8 cellular contexts compared by ENCODE assay signal in the genomic region with DNA sequence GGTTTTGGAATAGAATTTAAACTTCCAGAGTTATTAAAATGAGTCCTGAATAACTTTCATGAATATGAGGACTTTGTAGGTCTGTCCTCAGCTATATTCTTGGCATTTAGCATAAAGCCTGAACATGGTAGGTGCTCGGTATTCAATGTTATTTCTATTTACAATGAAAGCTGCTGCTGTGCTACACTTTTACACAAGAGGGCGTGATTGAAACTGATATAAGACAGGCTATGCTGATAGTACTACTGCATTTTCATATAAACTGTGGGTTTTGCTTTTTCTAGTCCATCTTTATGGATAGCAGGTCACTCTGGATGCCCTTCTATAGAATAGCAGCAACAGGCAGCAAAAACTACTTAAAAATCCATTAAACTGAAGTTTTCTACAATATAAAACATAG. TPM values are rescaled to one million over a fixed set of nuclear protein-coding genes. Genes with fewer than 3 reads are reported as not detected.
DNase-seq lines count a peak whose midpoint lies in the region; ATAC-seq and TF ChIP-seq lines count a peak whose summit lies in the region.
"Had no signal": no experiment of that assay in that cellular context is flagged by ENCODE, and none has a peak within 500 bp of the region (broad histone marks: within the 10 kb centered on the region; RNA-seq: fewer than 3 reads in every experiment).

No MANE protein-coding gene starts in this region.

- peaks cover 0 to 2% (median 0%) of the 10 kb centered on the region in 7 donors for H3K9me3 Mint-ChIP-seq in CD14-positive monocyte

- peak; percentile 47 for TF ChIP-seq RAD21 in neural cell (conservative IDR thresholded peaks at IDR 0.05)

- no peaks in the 10 kb centered on the region for H3K27me3 ChIP-seq in neural cell (ENCODE audit: insufficient read depth, low read depth, low read length)

- H3K79me2 ChIP-seq in neural cell (replicated peaks; ENCODE audit: insufficient read depth, low read length): no peaks in the 10 kb centered on the region

- H3K36me3 ChIP-seq in neural cell (ENCODE audit: insufficient read depth, low read length): no peaks in the 10 kb centered on the region

- ATAC-seq in GM18519 (IDR thresholded peaks at IDR 0.05; ENCODE audit: low FRiP score, unreplicated experiment) (peak; percentile 93), HG02798 (IDR thresholded peaks at IDR 0.05; ENCODE audit: poor library complexity, unreplicated experiment) (peak; percentile 73), T-helper 17 cell (peak; percentile 66)

- no peaks in the 10 kb centered on the region for H3K9me3 ChIP-seq in T-helper 17 cell (ENCODE audit: control insufficient read depth, low read length, poor library complexity, severe bottlenecking)
- no peaks in the 10 kb centered on the region for H3K9me3 ChIP-seq in neural cell (ENCODE audit: low read length)

- H3K27me3 Mint-ChIP-seq in T-helper 17 cell: peaks cover 68% of the 10 kb centered on the region
- peaks cover 0 to 4% (median 2%) of the 10 kb centered on the region in 3 donors for H3K27me3 Mint-ChIP-seq in CD14-positive monocyte (ENCODE audit: low read depth in 3 of 3)

- no peaks in the 10 kb centered on the region for H4K20me1 ChIP-seq in neural cell (ENCODE audit: insufficient read depth)

- TF ChIP-seq CTCF in neural cell (IDR thresholded peaks at IDR 0.05; ENCODE audit: poor library complexity, severe bottlenecking): peak; percentile 59
- no peak for TF ChIP-seq CTCF in CD14-positive monocyte (IDR thresholded peaks at IDR 0.05)

- H3K4me3 Mint-ChIP-seq in T-helper 17 cell: no peak overlapping the region
- H3K4me3 Mint-ChIP-seq in CD14-positive monocyte: no peak overlapping the region

- H3K4me1 Mint-ChIP-seq in T-helper 17 cell (peaks cover 2% of the 10 kb centered on the region), CD14-positive monocyte (peaks cover 4% of the 10 kb centered on the region)

- no peak for TF ChIP-seq EP300 in neural cell (conservative IDR thresholded peaks at IDR 0.05; ENCODE audit: poor library complexity, severe bottlenecking)

- H3F3A ChIP-seq in neural cell (ENCODE audit: insufficient read depth, low read length, poor library complexity, severe bottlenecking): no peaks in the 10 kb centered on the region

- no peak overlapping the region for H3K27ac ChIP-seq in neural cell (ENCODE audit: low read length)

- H3K9me2 ChIP-seq in neural cell (ENCODE audit: insufficient read depth, low read length): no peaks in the 10 kb centered on the region

- DNase-seq in T-helper 17 cell (no peak), CD14-positive monocyte (ENCODE audit: low spot score) (no peak), NCI-H187 treated with DMSO at 0.1 percent for 48 hours (lab: John Stamatoyannopoulos, UW) (no peak), NCI-H1105 treated with DMSO at 0.1 percent for 48 hours (lab: John Stamatoyannopoulos, UW) (no peak)
- DNase-seq: activated T-cell treated with anti-CD3 and anti-CD28 coated beads, Interleukin-2, amount 50 U/mL, for 48 hours had no signal

- H3K4me3 ChIP-seq in neural cell (ENCODE audit: low read length): no peak overlapping the region

- no peak overlapping the region for H3K9ac ChIP-seq in neural cell (ENCODE audit: low read length)

- intact Hi-C loops in CD14-positive monocyte (cut with micrococcal nuclease): no loop called here

- no peak overlapping the region for H2AFZ ChIP-seq in neural cell (ENCODE audit: low read depth, low read length)

- H3K36me3 Mint-ChIP-seq in T-helper 17 cell (ENCODE audit: low read depth) (peaks cover 10% of the 10 kb centered on the region), CD14-positive monocyte (no peaks in the 10 kb centered on the region)

- H3K27ac Mint-ChIP-seq in T-helper 17 cell: no peak overlapping the region
- H3K27ac Mint-ChIP-seq in CD14-positive monocyte: no peak overlapping the region

- H3K4me2 ChIP-seq in neural cell (ENCODE audit: low read length): no peak overlapping the region

TF ChIP-seq in neural cell, 6 proteins besides CTCF, POLR2A, EP300 and RAD21:
- no peak for TF ChIP-seq EZH2 (IDR thresholded peaks at IDR 0.05; ENCODE audit: borderline replicate concordance, insufficient read depth, low read length, poor library complexity, severe bottlenecking)
- no peak for TF ChIP-seq TAF1 (IDR thresholded peaks at IDR 0.05; ENCODE audit: low read depth)
- peak; percentile 60 for TF ChIP-seq SMC3 (conservative IDR thresholded peaks at IDR 0.05; ENCODE audit: poor library complexity)
- TF ChIP-seq, protein P1, sequence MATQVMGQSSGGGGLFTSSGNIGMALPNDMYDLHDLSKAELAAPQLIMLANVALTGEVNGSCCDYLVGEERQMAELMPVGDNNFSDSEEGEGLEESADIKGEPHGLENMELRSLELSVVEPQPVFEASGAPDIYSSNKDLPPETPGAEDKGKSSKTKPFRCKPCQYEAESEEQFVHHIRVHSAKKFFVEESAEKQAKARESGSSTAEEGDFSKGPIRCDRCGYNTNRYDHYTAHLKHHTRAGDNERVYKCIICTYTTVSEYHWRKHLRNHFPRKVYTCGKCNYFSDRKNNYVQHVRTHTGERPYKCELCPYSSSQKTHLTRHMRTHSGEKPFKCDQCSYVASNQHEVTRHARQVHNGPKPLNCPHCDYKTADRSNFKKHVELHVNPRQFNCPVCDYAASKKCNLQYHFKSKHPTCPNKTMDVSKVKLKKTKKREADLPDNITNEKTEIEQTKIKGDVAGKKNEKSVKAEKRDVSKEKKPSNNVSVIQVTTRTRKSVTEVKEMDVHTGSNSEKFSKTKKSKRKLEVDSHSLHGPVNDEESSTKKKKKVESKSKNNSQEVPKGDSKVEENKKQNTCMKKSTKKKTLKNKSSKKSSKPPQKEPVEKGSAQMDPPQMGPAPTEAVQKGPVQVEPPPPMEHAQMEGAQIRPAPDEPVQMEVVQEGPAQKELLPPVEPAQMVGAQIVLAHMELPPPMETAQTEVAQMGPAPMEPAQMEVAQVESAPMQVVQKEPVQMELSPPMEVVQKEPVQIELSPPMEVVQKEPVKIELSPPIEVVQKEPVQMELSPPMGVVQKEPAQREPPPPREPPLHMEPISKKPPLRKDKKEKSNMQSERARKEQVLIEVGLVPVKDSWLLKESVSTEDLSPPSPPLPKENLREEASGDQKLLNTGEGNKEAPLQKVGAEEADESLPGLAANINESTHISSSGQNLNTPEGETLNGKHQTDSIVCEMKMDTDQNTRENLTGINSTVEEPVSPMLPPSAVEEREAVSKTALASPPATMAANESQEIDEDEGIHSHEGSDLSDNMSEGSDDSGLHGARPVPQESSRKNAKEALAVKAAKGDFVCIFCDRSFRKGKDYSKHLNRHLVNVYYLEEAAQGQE (IDR thresholded peaks at IDR 0.05; ENCODE audit: borderline replicate concordance): no peak
- no peak for TF ChIP-seq MXI1 (conservative IDR thresholded peaks at IDR 0.05; ENCODE audit: poor library complexity, severe bottlenecking)
TF ChIP-seq in neural cell: peak in this region for 1.

RNA-seq across cellular contexts. Expression of a gene that starts 12.3 kb away (rescaled TPM):
- total RNA-seq in T-helper 17 cell: 1 to 10 TPM; 7.6 to 8.4 TPM
- polyA plus RNA-seq in neural cell: 33.5 and 40.7 TPM in 2 replicates
- polyA minus RNA-seq in neural cell: 36.0 and 38.5 TPM in 2 replicates
- polyA plus RNA-seq in CD14-positive monocyte: 1 to 10 TPM; 3.6 to 5.7 TPM
